8 cellular contexts compared by ENCODE assay signal in genomic region chr1:16215882-16216753, GRCh38. TPM values are rescaled to one million over a fixed set of nuclear protein-coding genes. Genes with fewer than 3 reads are reported as not detected.
A peak's percentile ranks its signal among the peaks of the same experiment; 100 is the strongest.
DNase-seq lines count a peak whose midpoint lies in the region; ATAC-seq and TF ChIP-seq lines count a peak whose summit lies in the region.

No MANE protein-coding gene starts in this region.

- intact Hi-C loops in vagina (cut with DNase I), result no loop called here

- H3K4me2 ChIP-seq in osteoblast (ENCODE audit: insufficient read depth, low read length), result peak overlapping the region; percentile 87

- no peak for ATAC-seq in GM21717 (IDR thresholded peaks at IDR 0.05; ENCODE audit: unreplicated experiment)

- no peaks in the 10 kb centered on the region for H3K4me1 ChIP-seq in cardiac muscle cell (ENCODE audit: low read depth)
- peaks cover 10% of the 10 kb centered on the region for H3K4me1 ChIP-seq in osteoblast (ENCODE audit: insufficient read depth, low read length)
- peaks cover 36% of the 10 kb centered on the region for H3K4me1 ChIP-seq in vagina

- H3K9me3 ChIP-seq in cardiac muscle cell (ENCODE audit: low read depth) (no peaks in the 10 kb centered on the region), osteoblast (ENCODE audit: low read depth, low read length) (no peaks in the 10 kb centered on the region), vagina (no peaks in the 10 kb centered on the region)

- H3K27me3 ChIP-seq in cardiac muscle cell (peaks cover 5% of the 10 kb centered on the region), osteoblast (ENCODE audit: insufficient read depth, low read length) (no peaks in the 10 kb centered on the region), vagina (no peaks in the 10 kb centered on the region)

- H3K27ac ChIP-seq in cardiac muscle cell (no peak overlapping the region), osteoblast (ENCODE audit: low read depth, low read length) (no peak overlapping the region), vagina (peak overlapping the region; percentile 81)

- TF ChIP-seq POLR2A in vagina (IDR thresholded peaks at IDR 0.05), result no peak

- DNase-seq in D341Med (ENCODE audit: low spot score), result peak; percentile 52
- peak; percentile 89 for DNase-seq in HuH-7 (ENCODE audit: low spot score)
- DNase-seq in SK-N-DZ (ENCODE audit: low spot score), result peak; percentile 85
- peak; percentile 80 for DNase-seq in amniotic epithelial cell (ENCODE audit: low read depth)
- peak; percentile 94 to 99 for DNase-seq in cardiac muscle cell (ENCODE audit: low read depth in 1 of 2, low spot score in 1 of 2)
- peak; percentile 86 for DNase-seq in osteoblast (ENCODE audit: insufficient read length, low spot score, missing footprints)
- DNase-seq in vagina (ENCODE audit: extremely low spot score in 2 of 2), result no peak

- no peaks in the 10 kb centered on the region for H3K79me2 ChIP-seq in osteoblast (ENCODE audit: insufficient read depth, low read length)

- TF ChIP-seq CTCF in cardiac muscle cell (IDR thresholded peaks at IDR 0.05; ENCODE audit: low read depth, low read length), result no peak
- TF ChIP-seq CTCF in osteoblast (IDR thresholded peaks at IDR 0.05; ENCODE audit: extremely low read depth, low read depth, low read length), result no peak
- no peak for TF ChIP-seq CTCF in vagina (IDR thresholded peaks at IDR 0.05)

- peak overlapping the region; percentile 27 for H3K4me3 ChIP-seq in cardiac muscle cell
- peak overlapping the region; percentile 71 for H3K4me3 ChIP-seq in osteoblast (ENCODE audit: insufficient read depth, low read length)
- peak overlapping the region; percentile 55 to 60 for H3K4me3 ChIP-seq in vagina

- H3K36me3 ChIP-seq in cardiac muscle cell (no peaks in the 10 kb centered on the region), osteoblast (ENCODE audit: insufficient read depth, low read length) (no peaks in the 10 kb centered on the region), vagina (no peaks in the 10 kb centered on the region)

- H4K20me1 ChIP-seq in osteoblast (ENCODE audit: insufficient read depth, low read length), result no peaks in the 10 kb centered on the region

- peak overlapping the region; percentile 94 for H2AFZ ChIP-seq in osteoblast (ENCODE audit: low read length)

RNA-seq across cellular contexts. Expression of gene ARHGEF19, which starts 3.7 kb away (rescaled TPM):
- 9.4 and 19.9 TPM in 2 replicates for polyA plus RNA-seq in SK-N-DZ (2014; cell fraction: cytosol; rRNA removed)
- 41.7 and 43.1 TPM in 2 replicates for polyA plus RNA-seq in SK-N-DZ (2014; cell fraction: nucleus; rRNA removed)
- 3.5 and 4.0 TPM in 2 replicates for total RNA-seq in cardiac muscle cell
- polyA plus RNA-seq in cardiac muscle cell, result 6.7 and 11.6 TPM in 2 replicates
- total RNA-seq in osteoblast, result 5.9 and 6.5 TPM in 2 replicates
- 19.4 TPM for total RNA-seq in vagina

RNA-seq across cellular contexts. Expression of gene CPLANE2, which starts 20.9 kb away (rescaled TPM):
- polyA plus RNA-seq in SK-N-DZ (2014; cell fraction: cytosol; rRNA removed), result 2.0 and 2.8 TPM in 2 replicates
- polyA plus RNA-seq in SK-N-DZ (2014; cell fraction: nucleus; rRNA removed), result 1.5 and 2.3 TPM in 2 replicates
- 20.5 and 26.5 TPM in 2 replicates for total RNA-seq in cardiac muscle cell
- polyA plus RNA-seq in cardiac muscle cell, result 7.2 and 9.1 TPM in 2 replicates
- total RNA-seq in osteoblast, result 9.4 and 14.1 TPM in 2 replicates
- total RNA-seq in vagina, result 1.2 TPM

Comparison
In these comparisons a context has a peak if more than half of its experiments do, and no peak if none do; other contexts are left out.
1. DNase-seq: peak in D341Med (single experiment), HuH-7 (single experiment), SK-N-DZ (single experiment), amniotic epithelial cell (single experiment), cardiac muscle cell (2 of 2) and osteoblast (single experiment); none in vagina (0 of 2).
2. Peak in every context shown above with its lines, with median percentiles within 50 percentile points of each other: H3K4me3 ChIP-seq.